Comparison of ENCODE assay signal across 17 cellular contexts in the genomic region with DNA sequence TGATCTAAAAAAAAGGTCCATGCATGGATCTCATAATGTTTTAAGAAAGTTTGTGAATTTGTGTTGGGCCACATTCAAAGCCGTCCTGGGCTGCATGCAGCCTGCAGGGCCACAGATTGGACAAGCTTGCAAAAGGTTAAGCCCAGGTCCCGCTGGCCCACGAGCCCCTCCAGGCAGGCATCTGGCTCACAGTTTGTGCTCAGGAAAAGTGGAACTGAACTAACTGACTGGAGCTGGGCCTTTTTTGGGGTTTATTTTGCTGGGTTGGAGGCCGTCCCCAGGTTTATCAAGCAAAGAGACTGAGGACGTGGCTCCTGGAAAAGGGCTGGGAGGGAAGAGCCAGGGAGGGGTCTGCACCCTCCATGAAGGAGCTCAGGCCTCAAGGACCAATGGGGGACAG. TPM values are rescaled to one million over a fixed set of nuclear protein-coding genes. Genes with fewer than 3 reads are reported as not detected.
"Had no signal": no experiment of that assay in that cellular context is flagged by ENCODE, and none has a peak within 500 bp of the region (broad histone marks: within the 10 kb centered on the region; RNA-seq: fewer than 3 reads in every experiment).

No MANE protein-coding gene starts in this region.

- H3K27me3 ChIP-seq: body of pancreas, neural progenitor cell, stomach, thyroid gland, vagina had no signal

- H3K9me3 ChIP-seq: body of pancreas, left ventricle myocardium inferior, stomach, thyroid gland, vagina had no signal

- DNase-seq: activated B cell treated with CpG ODN at 0.5 μM for 24 hours; activated naive CD4-positive, alpha-beta T cell; amniotic stem cell; body of pancreas; left ventricle myocardium inferior; stimulated activated CD4-positive, alpha-beta T cell treated with anti-CD3 and anti-CD28 coated beads, Interleukin-4, amount 100 ng/mL, for 4 hours; stomach; T1000; thyroid gland had no signal

- H3K4me1 ChIP-seq: body of pancreas, left ventricle myocardium inferior, neural progenitor cell, parathyroid adenoma, thyroid gland, vagina had no signal

- H3K4me3 ChIP-seq: body of pancreas, left ventricle myocardium inferior, neural progenitor cell, skin epidermis, stomach, thyroid gland, vagina had no signal

- H3K9me3 Mint-ChIP-seq: activated B cell treated with CpG ODN at 0.5 μM for 24 hours; dendritic cell treated with granulocyte-macrophage colony-stimulating factor and Interleukin-4, amounts not matched to agents 40 ng/mL and 50 ng/mL, for 4 days; neural progenitor cell; T-cell had no signal

- H2AFZ ChIP-seq: neural progenitor cell, parathyroid adenoma had no signal

- FAIRE-seq: kidney had no signal

- H3K9ac ChIP-seq: neural progenitor cell, parathyroid adenoma had no signal

- H3K79me2 ChIP-seq: parathyroid adenoma had no signal

- H3K27ac Mint-ChIP-seq: activated B cell treated with CpG ODN at 0.5 μM for 24 hours; dendritic cell treated with granulocyte-macrophage colony-stimulating factor and Interleukin-4, amounts not matched to agents 40 ng/mL and 50 ng/mL, for 4 days had no signal

- H3K4me2 ChIP-seq: neural progenitor cell had no signal

- ATAC-seq: body of pancreas had no signal

- H3K27me3 Mint-ChIP-seq: activated B cell treated with CpG ODN at 0.5 μM for 24 hours, T-cell had no signal

- H3K4me3 Mint-ChIP-seq: activated B cell treated with CpG ODN at 0.5 μM for 24 hours; dendritic cell treated with granulocyte-macrophage colony-stimulating factor and Interleukin-4, amounts not matched to agents 40 ng/mL and 50 ng/mL, for 4 days; neural progenitor cell; T-cell had no signal

- H3K36me3 ChIP-seq: neural progenitor cell, vagina had no signal

- H3K27ac ChIP-seq: body of pancreas, left ventricle myocardium inferior, neural progenitor cell, parathyroid adenoma, stomach, thyroid gland, vagina had no signal

RNA-seq across cellular contexts. Expression of a gene that starts 32.1 kb away (rescaled TPM):
- total RNA-seq: vagina had no signal

RNA-seq across cellular contexts. Expression of a gene that starts 58.6 kb away (rescaled TPM):
- total RNA-seq: activated B cell treated with CpG ODN at 0.5 μM for 24 hours, body of pancreas, left ventricle myocardium inferior, renal cortical epithelial cell, stomach had no signal
